In genomic region chr16:18401159-18401558, GRCh38 we compare ENCODE assay signal across 8 cellular contexts.
A peak's percentile ranks its signal among the peaks of the same experiment; 100 is the strongest.
DNase-seq lines count a peak whose midpoint lies in the region; TF ChIP-seq lines count a peak whose summit lies in the region.
"Not testable (repeated sequence)": the region's sequence is repeated elsewhere in the genome, so short reads cannot be mapped to it uniquely, and the experiment has no call there.

No MANE protein-coding gene starts in this region.

- not testable (repeated sequence) for H3F3A ChIP-seq in neural progenitor cell (ENCODE audit: low read depth)

- not testable (repeated sequence) for H3K9me3 Mint-ChIP-seq in activated naive CD4-positive, alpha-beta T cell treated with anti-CD3 and anti-CD28 coated beads for 36 hours; neural progenitor cell

- H3K27ac ChIP-seq in ACC112 (ENCODE audit: low read depth, low read length); colonic mucosa; right atrium auricular region; neural progenitor cell: not testable (repeated sequence)

- not testable (repeated sequence) for H3K79me2 ChIP-seq in ACC112 (ENCODE audit: control insufficient read depth, insufficient read depth, low read length, unreplicated experiment); neural progenitor cell (ENCODE audit: low read depth)

- in situ Hi-C loops in HAP-1 (cut with MboI; ENCODE audit: low sequenced_read_pairs), result not testable (repeated sequence)

- H3K4me1 ChIP-seq in ACC112 (ENCODE audit: control insufficient read depth, insufficient read depth, low read length, unreplicated experiment); HAP-1; colonic mucosa; right atrium auricular region; neural progenitor cell: not testable (repeated sequence)

- DNase-seq in HAP-1 (ENCODE audit: low spot score in 2 of 2) (peak in 1 of 2 experiments; percentile 16), colonic mucosa (peak; percentile 19), right atrium auricular region (ENCODE audit: low spot score) (peak; percentile 61)
- peak; percentile 42 for DNase-seq in activated CD4-positive, CD25-positive, alpha-beta regulatory T cell treated with anti-CD3 and anti-CD28 coated beads, Interleukin-2, amount 50 U/mL, for 72 hours
- DNase-seq in activated naive CD4-positive, alpha-beta T cell treated with anti-CD3 and anti-CD28 coated beads for 36 hours, result peak; percentile 9
- not testable (repeated sequence) for DNase-seq in neural progenitor cell (ENCODE audit: low spot score)
- peak; percentile 2 to 4 for DNase-seq in stimulated activated CD4-positive, alpha-beta T cell treated with anti-CD3 and anti-CD28 coated beads, Interleukin-4, amount 100 ng/mL, for 4 hours

- H3K4me3 ChIP-seq in ACC112 (ENCODE audit: low read depth, low read length), result 0 out of 2 replicates have a peak overlapping the region, but pooled peaks have one; percentile 57
- peak overlapping the region; percentile 14; the same call in 1 of the 2 replicates for H3K4me3 ChIP-seq in HAP-1
- peak overlapping the region; percentile 33 for H3K4me3 ChIP-seq in colonic mucosa
- peak overlapping the region; percentile 51 to 52 for H3K4me3 ChIP-seq in right atrium auricular region
- H3K4me3 ChIP-seq in neural progenitor cell, result peak overlapping the region; percentile 54

- not testable (repeated sequence) for H3K36me3 ChIP-seq in ACC112 (ENCODE audit: insufficient read depth, low read length); HAP-1 (replicated peaks); colonic mucosa; right atrium auricular region; neural progenitor cell

- H4K20me1 ChIP-seq in neural progenitor cell (ENCODE audit: low read depth), result not testable (repeated sequence)

- CTCF ChIA-PET in activated naive CD4-positive, alpha-beta T cell treated with anti-CD3 and anti-CD28 coated beads for 36 hours (lab: Charles Lee), result not testable (repeated sequence)

- peak overlapping the region; percentile 66 for H3K4me3 Mint-ChIP-seq in activated naive CD4-positive, alpha-beta T cell treated with anti-CD3 and anti-CD28 coated beads for 36 hours
- peak overlapping the region; percentile 64 for H3K4me3 Mint-ChIP-seq in neural progenitor cell

- H3K4me2 ChIP-seq in neural progenitor cell, result peak overlapping the region; percentile 62

- intact Hi-C loops in activated naive CD4-positive, alpha-beta T cell treated with anti-CD3 and anti-CD28 coated beads for 36 hours (cut with micrococcal nuclease); colonic mucosa (cut with DNase I): not testable (repeated sequence)

- H3K36me3 Mint-ChIP-seq in activated naive CD4-positive, alpha-beta T cell treated with anti-CD3 and anti-CD28 coated beads for 36 hours (ENCODE audit: low read depth); neural progenitor cell: not testable (repeated sequence)

- H2AFZ ChIP-seq in ACC112 (ENCODE audit: low read length, unreplicated experiment); neural progenitor cell (replicated peaks): not testable (repeated sequence)

- H3K27me3 Mint-ChIP-seq in activated naive CD4-positive, alpha-beta T cell treated with anti-CD3 and anti-CD28 coated beads for 36 hours (ENCODE audit: low read depth); neural progenitor cell (ENCODE audit: insufficient read depth, low read depth): not testable (repeated sequence)

- H3K9ac ChIP-seq in colonic mucosa (ENCODE audit: low read depth in 2 of 2, low read length in 2 of 2); neural progenitor cell: not testable (repeated sequence)

- H3K27ac Mint-ChIP-seq in activated naive CD4-positive, alpha-beta T cell treated with anti-CD3 and anti-CD28 coated beads for 36 hours; neural progenitor cell: not testable (repeated sequence)

- H3K9me3 ChIP-seq in HAP-1; colonic mucosa; right atrium auricular region; neural progenitor cell (ENCODE audit: low read depth): not testable (repeated sequence)

- not testable (repeated sequence) for H3K27me3 ChIP-seq in ACC112 (ENCODE audit: insufficient read depth, low read length); HAP-1 (ENCODE audit: low read depth); colonic mucosa; right atrium auricular region; neural progenitor cell

- not testable (repeated sequence) for H3K4me1 Mint-ChIP-seq in activated naive CD4-positive, alpha-beta T cell treated with anti-CD3 and anti-CD28 coated beads for 36 hours (ENCODE audit: low read depth); neural progenitor cell

- TF ChIP-seq CTCF in colonic mucosa (IDR thresholded peaks at IDR 0.05); right atrium auricular region (IDR thresholded peaks at IDR 0.05); neural progenitor cell (IDR thresholded peaks at IDR 0.05): not testable (repeated sequence)
